In genomic region chr3:152892446-152892845, GRCh38 we compare ENCODE assay signal across 21 cellular contexts. TPM values are rescaled to one million over a fixed set of nuclear protein-coding genes. Genes with fewer than 3 reads are reported as not detected.
DNase-seq lines count a peak whose midpoint lies in the region; ATAC-seq, FAIRE-seq and TF ChIP-seq lines count a peak whose summit lies in the region.
"Had no signal": no experiment of that assay in that cellular context is flagged by ENCODE, and none has a peak within 500 bp of the region (broad histone marks: within the 10 kb centered on the region; RNA-seq: fewer than 3 reads in every experiment).

No MANE protein-coding gene starts in this region.

- H2AFZ ChIP-seq in HepG2 (ENCODE audit: low read length), result no peak overlapping the region

- no TSS peak for BruUV-seq in HepG2 (replicated peaks; lab: Mats Ljungman, UMichigan)

- H3K4me3 ChIP-seq in HepG2 (replicated peaks in 1 of 3; ENCODE audit: insufficient read depth in 1 of 3, low read depth in 2 of 3, low read length in 3 of 3) (no peak overlapping the region), right lobe of liver (no peak overlapping the region), mucosa of descending colon (no peak overlapping the region), transverse colon (no peak overlapping the region), heart left ventricle (no peak overlapping the region)
- H3K4me3 ChIP-seq: BLaER1, GM12878, HAP-1 had no signal

- H3K9ac ChIP-seq in HepG2 (ENCODE audit: insufficient read depth, low read depth, low read length), result no peak overlapping the region
- H3K9ac ChIP-seq: BLaER1 had no signal

- no peak overlapping the region for H3K4me2 ChIP-seq in HepG2 (ENCODE audit: low read depth, low read length)
- H3K4me2 ChIP-seq: BLaER1 had no signal

- intact Hi-C loops in HepG2 (cut with micrococcal nuclease; ENCODE audit: unreplicated experiment), result no loop called here
- intact Hi-C loops in right lobe of liver (cut with DNase I), result no loop called here
- intact Hi-C loops in mucosa of descending colon (cut with DNase I, micrococcal nuclease), result no loop called here
- intact Hi-C loops in transverse colon (cut with DNase I; ENCODE audit: low total_unique reads), result no loop called here
- intact Hi-C loops in heart left ventricle (cut with DNase I), result no loop called here

- no peak for TF ChIP-seq RAD21 in HepG2 (CRISPR knock-in tag; IDR thresholded peaks at IDR 0.05)

- TF ChIP-seq POLR2A in HepG2 (IDR thresholded peaks at IDR 0.05; ENCODE audit: insufficient read depth in 1 of 2, low read depth in 2 of 2, low read length in 2 of 2) (no peak), right lobe of liver (IDR thresholded peaks at IDR 0.05) (no peak), transverse colon (IDR thresholded peaks at IDR 0.05) (no peak), heart left ventricle (IDR thresholded peaks at IDR 0.05) (no peak)

- H4K20me1 ChIP-seq in HepG2 (ENCODE audit: insufficient read depth, low read length), result no peaks in the 10 kb centered on the region
- H4K20me1 ChIP-seq: BLaER1 had no signal

- no peaks in the 10 kb centered on the region for H3K79me2 ChIP-seq in HepG2 (ENCODE audit: insufficient read depth, low read length)

- ATAC-seq in HepG2 (no peak), right lobe of liver (no peak), mucosa of descending colon (peak; percentile 73), heart left ventricle (no peak), GM18868 (IDR thresholded peaks at IDR 0.05; ENCODE audit: unreplicated experiment) (no peak)
- ATAC-seq: GM12878 had no signal

- H3K27me3 ChIP-seq in HepG2 (ENCODE audit: control insufficient read depth in 1 of 2, insufficient read depth in 2 of 2, low read length in 2 of 2) (no peaks in the 10 kb centered on the region), right lobe of liver (no peaks in the 10 kb centered on the region), transverse colon (no peaks in the 10 kb centered on the region), heart left ventricle (no peaks in the 10 kb centered on the region)
- H3K27me3 ChIP-seq: BLaER1 had no signal

- FAIRE-seq in HepG2 (lab: Jason Lieb, UNC), result no peak
- FAIRE-seq: A204.1, GM12878, GM18507, H54 had no signal

- H3K9me3 ChIP-seq in HepG2 (ENCODE audit: low read length) (no peaks in the 10 kb centered on the region), right lobe of liver (no peaks in the 10 kb centered on the region), mucosa of descending colon (no peaks in the 10 kb centered on the region), transverse colon (no peaks in the 10 kb centered on the region), heart left ventricle (no peaks in the 10 kb centered on the region)
- H3K9me3 ChIP-seq: BLaER1, HAP-1 had no signal

- POLR2A ChIA-PET in HepG2 (lab: Yijun Ruan, JAX), result no interaction called here

- in situ Hi-C loops in HepG2 (cut with HindIII; ENCODE audit: extremely low pct_ligation_motif_present, low pct_unique_long_range_greater_than_20kb), result no loop called here
- in situ Hi-C loops in transverse colon (cut with MboI; ENCODE audit: low pct_ligation_motif_present in 1 of 4, low pct_unique_long_range_greater_than_20kb in 1 of 4, low sequenced_read_pairs in 3 of 4), result no loop called here

- CTCF ChIA-PET in HepG2 (lab: Yijun Ruan, JAX; ENCODE audit: low intra/inter-chr PET ratio, low total read pairs), result no interaction called here

- TF ChIP-seq CTCF in HepG2 (CRISPR knock-in tag; IDR thresholded peaks at IDR 0.05) (no peak), right lobe of liver (IDR thresholded peaks at IDR 0.05) (no peak), mucosa of descending colon (IDR thresholded peaks at IDR 0.05) (no peak), transverse colon (IDR thresholded peaks at IDR 0.05) (no peak), heart left ventricle (IDR thresholded peaks at IDR 0.05) (no peak)

- no peaks in the 10 kb centered on the region for H3K4me1 ChIP-seq in HepG2 (ENCODE audit: insufficient read depth, low read length)
- no peaks in the 10 kb centered on the region for H3K4me1 ChIP-seq in right lobe of liver
- no peaks in the 10 kb centered on the region for H3K4me1 ChIP-seq in mucosa of descending colon (ENCODE audit: low read depth)
- no peaks in the 10 kb centered on the region for H3K4me1 ChIP-seq in transverse colon
- H3K4me1 ChIP-seq in heart left ventricle, result no peaks in the 10 kb centered on the region
- H3K4me1 ChIP-seq: BLaER1 had no signal

- H3K36me3 ChIP-seq in HepG2 (replicated peaks in 1 of 2; ENCODE audit: control insufficient read depth in 1 of 2, insufficient read depth in 2 of 2, low read length in 2 of 2) (no peaks in the 10 kb centered on the region), right lobe of liver (no peaks in the 10 kb centered on the region), mucosa of descending colon (ENCODE audit: low read depth) (no peaks in the 10 kb centered on the region), transverse colon (no peaks in the 10 kb centered on the region), heart left ventricle (no peaks in the 10 kb centered on the region)
- H3K36me3 ChIP-seq: BLaER1, HAP-1 had no signal

- no peak for DNase-seq in HepG2 (ENCODE audit: low spot score)
- DNase-seq in right lobe of liver, result no peak
- DNase-seq in mucosa of descending colon, result peak in 1 of 3 donors; percentile 22
- peak; percentile 10 for DNase-seq in transverse colon
- no peak for DNase-seq in heart left ventricle
- DNase-seq: CD4-positive, CD25-positive, alpha-beta regulatory T cell; CD8-positive, alpha-beta memory T cell; DMS 273 treated with DMSO at 0.1 percent for 48 hours; DMS79; EL; GDM1; GOT3 had no signal

- H3K27ac ChIP-seq in HepG2 (ENCODE audit: extremely low read length, insufficient read depth, low read length) (no peak overlapping the region), right lobe of liver (no peak overlapping the region), transverse colon (no peak overlapping the region), heart left ventricle (no peak overlapping the region)
- H3K27ac ChIP-seq: 22Rv1, BLaER1, C4-2B had no signal

- no peak for TF ChIP-seq EP300 in HepG2 (IDR thresholded peaks at IDR 0.05; ENCODE audit: low read depth in 2 of 2, low read length in 2 of 2)
- TF ChIP-seq EP300 in HepG2 (CRISPR knock-in tag; IDR thresholded peaks at IDR 0.05; ENCODE audit: borderline replicate concordance), result no peak
- no peak for TF ChIP-seq EP300 in transverse colon (IDR thresholded peaks at IDR 0.05; ENCODE audit: low read depth)

TF ChIP-seq in HepG2, 621 proteins besides CTCF, POLR2A, EP300 and RAD21:
- TF ChIP-seq HNF4G (IDR thresholded peaks at IDR 0.05; ENCODE audit: borderline replicate concordance, low read depth, low read length), result 0 out of 2 replicates have a peak, but pooled peaks have one; percentile 10
- no peak for TF ChIP-seq HNF4G (CRISPR knock-in tag; IDR thresholded peaks at IDR 0.05; ENCODE audit: borderline replicate concordance, low read depth)
- no peak for TF ChIP-seq DMAP1 (CRISPR knock-in tag; IDR thresholded peaks at IDR 0.05)

RNA-seq across cellular contexts. Expression of gene P2RY1, which starts 57.5 kb away (rescaled TPM):
- total RNA-seq in HepG2 (2016; rRNA removed; fragmentation: Illumina TruSeq; extraction: Trizol) (not detected in 2 replicates), right lobe of liver (1 to 10 TPM in 4 of 6 experiments, under 1 TPM in 2; 0.84 to 1.7 (median 1.3) TPM), mucosa of descending colon (10 to 100 TPM; 18.8 to 40.1 (median 37.8) TPM), transverse colon (10 to 100 TPM; 22.3 to 37.0 (median 32.7) TPM), heart left ventricle (1 to 10 TPM; 4.1 to 8.4 (median 6.3) TPM)
- not detected in 2 replicates for total RNA-seq in HepG2 (2016; cell fraction: cytosol; rRNA removed; fragmentation: Illumina TruSeq; extraction: Trizol; ENCODE audit: low read depth)
- not detected in 2 replicates for total RNA-seq in HepG2 (2016; cell fraction: insoluble cytoplasmic fraction; rRNA removed; fragmentation: Illumina TruSeq; extraction: Trizol)
- not detected in 2 replicates for total RNA-seq in HepG2 (2016; cell fraction: membrane; rRNA removed; fragmentation: Illumina TruSeq; extraction: Trizol)
- not detected in 2 replicates for total RNA-seq in HepG2 (2016; cell fraction: nucleus; rRNA removed; fragmentation: Illumina TruSeq; extraction: Trizol)
- polyA plus RNA-seq in HepG2 (2011; rRNA removed) (not detected in 2 replicates), heart left ventricle (1 to 10 TPM; 1.1 to 1.2 TPM)
- polyA plus RNA-seq in HepG2 (2011; cell fraction: cytosol; rRNA removed), result not detected in 2 replicates
- not detected in 2 replicates for polyA plus RNA-seq in HepG2 (2011; cell fraction: nucleus; rRNA removed)
- not detected in 2 replicates for polyA plus RNA-seq in HepG2 (2012)
- not detected in 2 replicates for polyA plus RNA-seq in HepG2 (2016; cell fraction: cytosol; fragmentation: Illumina TruSeq; extraction: Trizol; ENCODE audit: low read depth)
- not detected in 2 replicates for polyA plus RNA-seq in HepG2 (2016; cell fraction: insoluble cytoplasmic fraction; fragmentation: Illumina TruSeq; extraction: Trizol; ENCODE audit: low read depth)
- not detected in 2 replicates for polyA plus RNA-seq in HepG2 (2016; cell fraction: membrane; fragmentation: Illumina TruSeq; extraction: Trizol; ENCODE audit: low read depth)
- not detected in 2 replicates for polyA plus RNA-seq in HepG2 (2016; cell fraction: nucleus; fragmentation: Illumina TruSeq; extraction: Trizol; ENCODE audit: insufficient read depth, low read depth)
- 0.05 TPM in 1 of 2 replicates, not detected in the other for polyA minus RNA-seq in HepG2 (2011; rRNA and poly(A)+ RNA removed; ENCODE audit: low replicate concordance)
- polyA minus RNA-seq in HepG2 (2011; cell fraction: cytosol; rRNA and poly(A)+ RNA removed), result not detected in 2 replicates
- polyA minus RNA-seq in HepG2 (2011; cell fraction: nucleus; rRNA and poly(A)+ RNA removed), result not detected in 2 replicates
- polyA plus RNA-seq: CD8-positive, alpha-beta memory T cell had no signal
